In the genomic region with DNA sequence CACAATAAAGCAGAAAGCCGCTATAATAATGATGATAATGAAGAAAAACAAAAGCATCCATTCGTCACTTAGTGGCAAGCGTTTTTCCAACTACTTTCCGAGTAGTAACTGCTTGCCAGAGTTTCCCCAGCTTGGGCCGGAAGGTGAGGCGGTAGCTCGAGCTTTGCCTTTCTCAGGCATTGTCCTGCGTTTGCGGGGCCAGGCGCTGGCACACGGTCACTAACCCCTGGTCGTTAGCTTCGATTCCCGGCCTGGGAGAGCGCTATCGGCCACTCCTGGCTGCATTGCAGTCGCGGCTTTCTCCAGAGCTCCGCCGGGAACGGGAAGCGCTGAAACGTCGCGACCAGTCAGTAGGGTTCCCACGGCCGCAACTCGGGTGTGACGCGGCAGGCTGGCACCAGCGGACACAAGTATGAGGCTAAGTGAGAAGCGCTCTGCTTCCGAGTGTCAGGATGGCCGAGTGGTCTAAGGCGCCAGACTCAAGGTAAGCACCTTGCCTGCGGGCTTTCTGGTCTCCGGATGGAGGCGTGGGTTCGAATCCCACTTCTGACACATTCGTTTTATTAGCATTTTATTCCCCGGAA, we compare ENCODE assay signal across 8 cellular contexts. TPM values are rescaled to one million over a fixed set of nuclear protein-coding genes. Genes with fewer than 3 reads are reported as not detected.
DNase-seq lines count a peak whose midpoint lies in the region; ATAC-seq and TF ChIP-seq lines count a peak whose summit lies in the region.

No MANE protein-coding gene starts in this region.

- H3K4me1 ChIP-seq in OCI-LY1 (ENCODE audit: insufficient read depth, low read length, severe bottlenecking) = peaks cover 6% of the 10 kb centered on the region

- peak; percentile 82 for ATAC-seq in GM21526 (IDR thresholded peaks at IDR 0.05; ENCODE audit: low FRiP score, unreplicated experiment)

- peaks cover 16% of the 10 kb centered on the region for H3K27me3 Mint-ChIP-seq in Calu3 (ENCODE audit: unreplicated experiment)

- H3K27me3 ChIP-seq in OCI-LY1 (ENCODE audit: insufficient read depth, low read length) = no peaks in the 10 kb centered on the region

- peak overlapping the region; percentile 91 for H3K4me3 Mint-ChIP-seq in Calu3 (ENCODE audit: low read depth, unreplicated experiment)

- peaks cover 23% of the 10 kb centered on the region for H3K36me3 Mint-ChIP-seq in Calu3 (ENCODE audit: insufficient read depth, unreplicated experiment)

- peak overlapping the region; percentile 66 for H3K4me2 ChIP-seq in OCI-LY1 (ENCODE audit: low read length)

- no peaks in the 10 kb centered on the region for H3K36me3 ChIP-seq in OCI-LY1 (ENCODE audit: insufficient read depth, low read length)

- H2AFZ ChIP-seq in OCI-LY1 (ENCODE audit: low read length) = peak overlapping the region; percentile 27

- peak overlapping the region; percentile 76 for H3K4me3 ChIP-seq in OCI-LY1 (ENCODE audit: low read depth, low read length, poor library complexity, severe bottlenecking)
- H3K4me3 ChIP-seq in epithelial cell of proximal tubule (ENCODE audit: low read depth, low read length) = peak overlapping the region; percentile 68

- CTCF ChIA-PET in Calu3 (lab: Charles Lee) = interaction anchor here (1.1 to 2.5 kb wide), 3 partner anchors 15 to 47 kb away, joined by 3 to 11 read pairs (median 9); a partner anchor contains a TSS

- TF ChIP-seq CTCF in Calu3 (IDR thresholded peaks at IDR 0.05; ENCODE audit: unreplicated experiment) (no peak), OCI-LY1 (IDR thresholded peaks at IDR 0.05; ENCODE audit: low read length) (no peak), epithelial cell of proximal tubule (conservative IDR thresholded peaks at IDR 0.05; ENCODE audit: low read depth, low read length) (no peak)

- no peaks in the 10 kb centered on the region for H3K9me3 Mint-ChIP-seq in Calu3 (ENCODE audit: low read depth, unreplicated experiment)

- peaks cover 30% of the 10 kb centered on the region for H3K4me1 Mint-ChIP-seq in Calu3 (ENCODE audit: low read depth, unreplicated experiment)

- no TSS peak for BruUV-seq in Calu3 (replicated peaks; lab: Mats Ljungman, UMichigan)

- no peaks in the 10 kb centered on the region for H3K79me2 ChIP-seq in OCI-LY1 (ENCODE audit: insufficient read depth, low read length)

- peak overlapping the region; percentile 68 for H3K9ac ChIP-seq in OCI-LY1 (ENCODE audit: low read length)

- no peaks in the 10 kb centered on the region for H3K9me3 ChIP-seq in OCI-LY1 (ENCODE audit: low read length)

- intact Hi-C loops in Calu3 (cut with micrococcal nuclease; ENCODE audit: unreplicated experiment) = loop anchor here (1.0 to 2.0 kb wide), 3 partner anchors 15 to 47 kb away; a partner anchor contains a TSS

- DNase-seq in Calu3 (peak; percentile 98), HuH-7 (ENCODE audit: low spot score) (peak; percentile 62), activated T-cell treated with anti-CD3 and anti-CD28 coated beads for 24 hours (ENCODE audit: low read depth) (peak; percentile 97), epithelial cell of proximal tubule (ENCODE audit: low read depth) (peak; percentile 80), mucosa of gallbladder (ENCODE audit: low spot score) (peak; percentile 96)
- DNase-seq in stimulated activated CD8-positive, alpha-beta memory T cell treated with anti-CD3 and anti-CD28 coated beads, Interleukin-4, amount 100 ng/mL, for 24 hours (ENCODE audit: low read depth) = peak; percentile 89

- H3K9me2 ChIP-seq in OCI-LY1 (ENCODE audit: low read depth, low read length) = no peaks in the 10 kb centered on the region

- H3K27ac ChIP-seq in OCI-LY1 (ENCODE audit: low read depth, low read length, poor library complexity, severe bottlenecking) = peak overlapping the region; percentile 65

- 0 out of 2 replicates have a peak, but pooled peaks cover 4% of the 10 kb centered on the region for H3F3A ChIP-seq in OCI-LY1 (ENCODE audit: insufficient read depth, low read length)

- peak overlapping the region; percentile 99 for H3K27ac Mint-ChIP-seq in Calu3 (ENCODE audit: unreplicated experiment)

- H4K20me1 ChIP-seq in OCI-LY1 (ENCODE audit: insufficient read depth, low read length) = no peaks in the 10 kb centered on the region

RNA-seq across cellular contexts. Expression of a gene that starts 14.6 kb away (rescaled TPM):
- total RNA-seq in Calu3 (2022) = 61.4 and 61.5 TPM in 2 replicates
- total RNA-seq in epithelial cell of proximal tubule = 24.0 and 35.7 TPM in 2 replicates
- total RNA-seq in mucosa of gallbladder = 62.7 TPM

RNA-seq across cellular contexts. Expression of a gene that starts 32.5 kb away (rescaled TPM):
- 7.3 and 7.8 TPM in 2 replicates for total RNA-seq in Calu3 (2022)
- total RNA-seq in epithelial cell of proximal tubule = 2.3 and 2.7 TPM in 2 replicates
- 16.9 TPM for total RNA-seq in mucosa of gallbladder

RNA-seq across cellular contexts. Expression of a gene that starts 35.5 kb away (rescaled TPM):
- total RNA-seq in Calu3 (2022) (28.3 and 28.7 TPM in 2 replicates), epithelial cell of proximal tubule (26.1 and 32.6 TPM in 2 replicates), mucosa of gallbladder (41.6 TPM)

RNA-seq across cellular contexts. Expression of a gene that starts 47.8 kb away (rescaled TPM):
- total RNA-seq in Calu3 (2022) (25.3 and 27.1 TPM in 2 replicates), epithelial cell of proximal tubule (23.5 and 25.6 TPM in 2 replicates), mucosa of gallbladder (40.0 TPM)

Comparison
In these comparisons a context has a peak if more than half of its experiments do, and no peak if none do; other contexts are left out.
1. Peak in every context shown above with its lines: DNase-seq, ATAC-seq, H3K4me3 ChIP-seq and H3K27ac ChIP-seq.